In the genomic region with DNA sequence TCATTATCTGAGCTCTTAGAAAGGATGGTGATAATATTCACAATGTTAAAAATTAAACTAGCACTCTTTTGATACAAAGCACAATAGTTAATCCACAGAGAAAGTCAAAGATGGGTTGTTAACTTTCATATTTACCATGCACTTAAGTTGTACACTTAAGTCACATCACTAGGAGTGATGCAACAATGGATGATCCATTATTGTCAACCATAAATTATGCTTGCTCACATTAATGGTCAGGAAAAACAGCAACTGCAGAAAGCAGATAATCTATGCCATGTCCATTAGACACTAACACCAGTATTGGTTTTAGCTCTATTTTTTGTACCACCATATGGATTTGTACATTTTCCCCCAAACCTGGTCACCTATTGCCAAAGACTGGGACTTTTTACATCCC, we compare ENCODE assay signal across 1 cellular context.
A peak's percentile ranks its signal among the peaks of the same experiment; 100 is the strongest.
TF ChIP-seq lines count a peak whose summit lies in the region.

No MANE protein-coding gene starts in this region.

TF ChIP-seq in K562, 482 proteins besides CTCF, POLR2A, EP300 and RAD21 (continued from another document and continues in another):
- TF ChIP-seq, protein P1, sequence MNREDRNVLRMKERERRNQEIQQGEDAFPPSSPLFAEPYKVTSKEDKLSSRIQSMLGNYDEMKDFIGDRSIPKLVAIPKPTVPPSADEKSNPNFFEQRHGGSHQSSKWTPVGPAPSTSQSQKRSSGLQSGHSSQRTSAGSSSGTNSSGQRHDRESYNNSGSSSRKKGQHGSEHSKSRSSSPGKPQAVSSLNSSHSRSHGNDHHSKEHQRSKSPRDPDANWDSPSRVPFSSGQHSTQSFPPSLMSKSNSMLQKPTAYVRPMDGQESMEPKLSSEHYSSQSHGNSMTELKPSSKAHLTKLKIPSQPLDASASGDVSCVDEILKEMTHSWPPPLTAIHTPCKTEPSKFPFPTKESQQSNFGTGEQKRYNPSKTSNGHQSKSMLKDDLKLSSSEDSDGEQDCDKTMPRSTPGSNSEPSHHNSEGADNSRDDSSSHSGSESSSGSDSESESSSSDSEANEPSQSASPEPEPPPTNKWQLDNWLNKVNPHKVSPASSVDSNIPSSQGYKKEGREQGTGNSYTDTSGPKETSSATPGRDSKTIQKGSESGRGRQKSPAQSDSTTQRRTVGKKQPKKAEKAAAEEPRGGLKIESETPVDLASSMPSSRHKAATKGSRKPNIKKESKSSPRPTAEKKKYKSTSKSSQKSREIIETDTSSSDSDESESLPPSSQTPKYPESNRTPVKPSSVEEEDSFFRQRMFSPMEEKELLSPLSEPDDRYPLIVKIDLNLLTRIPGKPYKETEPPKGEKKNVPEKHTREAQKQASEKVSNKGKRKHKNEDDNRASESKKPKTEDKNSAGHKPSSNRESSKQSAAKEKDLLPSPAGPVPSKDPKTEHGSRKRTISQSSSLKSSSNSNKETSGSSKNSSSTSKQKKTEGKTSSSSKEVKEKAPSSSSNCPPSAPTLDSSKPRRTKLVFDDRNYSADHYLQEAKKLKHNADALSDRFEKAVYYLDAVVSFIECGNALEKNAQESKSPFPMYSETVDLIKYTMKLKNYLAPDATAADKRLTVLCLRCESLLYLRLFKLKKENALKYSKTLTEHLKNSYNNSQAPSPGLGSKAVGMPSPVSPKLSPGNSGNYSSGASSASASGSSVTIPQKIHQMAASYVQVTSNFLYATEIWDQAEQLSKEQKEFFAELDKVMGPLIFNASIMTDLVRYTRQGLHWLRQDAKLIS (CRISPR knock-in tag; IDR thresholded peaks at IDR 0.05): no peak
- no peak for TF ChIP-seq CSDE1 (IDR thresholded peaks at IDR 0.05)
- TF ChIP-seq MEF2D (tag; conservative IDR thresholded peaks at IDR 0.05; ENCODE audit: low read depth): no peak
- no peak for TF ChIP-seq PHF8 (IDR thresholded peaks at IDR 0.05; ENCODE audit: borderline replicate concordance, low read length)
- no peak for TF ChIP-seq HCFC1 (IDR thresholded peaks at IDR 0.05; ENCODE audit: low read depth, low read length)
- TF ChIP-seq TAF7 (tag; IDR thresholded peaks at IDR 0.05): no peak
- no peak for TF ChIP-seq CEBPG (CRISPR knock-in tag; IDR thresholded peaks at IDR 0.05)
- TF ChIP-seq CEBPG (tag; conservative IDR thresholded peaks at IDR 0.05 in 1 of 2, IDR thresholded peaks at IDR 0.05 in 1 of 2): peak in 1 of 2 experiments; percentile 91; a peak in 2 of 4 replicates
- TF ChIP-seq ZNF707 (CRISPR knock-in tag; conservative IDR thresholded peaks at IDR 0.05): no peak
- TF ChIP-seq, protein P2, sequence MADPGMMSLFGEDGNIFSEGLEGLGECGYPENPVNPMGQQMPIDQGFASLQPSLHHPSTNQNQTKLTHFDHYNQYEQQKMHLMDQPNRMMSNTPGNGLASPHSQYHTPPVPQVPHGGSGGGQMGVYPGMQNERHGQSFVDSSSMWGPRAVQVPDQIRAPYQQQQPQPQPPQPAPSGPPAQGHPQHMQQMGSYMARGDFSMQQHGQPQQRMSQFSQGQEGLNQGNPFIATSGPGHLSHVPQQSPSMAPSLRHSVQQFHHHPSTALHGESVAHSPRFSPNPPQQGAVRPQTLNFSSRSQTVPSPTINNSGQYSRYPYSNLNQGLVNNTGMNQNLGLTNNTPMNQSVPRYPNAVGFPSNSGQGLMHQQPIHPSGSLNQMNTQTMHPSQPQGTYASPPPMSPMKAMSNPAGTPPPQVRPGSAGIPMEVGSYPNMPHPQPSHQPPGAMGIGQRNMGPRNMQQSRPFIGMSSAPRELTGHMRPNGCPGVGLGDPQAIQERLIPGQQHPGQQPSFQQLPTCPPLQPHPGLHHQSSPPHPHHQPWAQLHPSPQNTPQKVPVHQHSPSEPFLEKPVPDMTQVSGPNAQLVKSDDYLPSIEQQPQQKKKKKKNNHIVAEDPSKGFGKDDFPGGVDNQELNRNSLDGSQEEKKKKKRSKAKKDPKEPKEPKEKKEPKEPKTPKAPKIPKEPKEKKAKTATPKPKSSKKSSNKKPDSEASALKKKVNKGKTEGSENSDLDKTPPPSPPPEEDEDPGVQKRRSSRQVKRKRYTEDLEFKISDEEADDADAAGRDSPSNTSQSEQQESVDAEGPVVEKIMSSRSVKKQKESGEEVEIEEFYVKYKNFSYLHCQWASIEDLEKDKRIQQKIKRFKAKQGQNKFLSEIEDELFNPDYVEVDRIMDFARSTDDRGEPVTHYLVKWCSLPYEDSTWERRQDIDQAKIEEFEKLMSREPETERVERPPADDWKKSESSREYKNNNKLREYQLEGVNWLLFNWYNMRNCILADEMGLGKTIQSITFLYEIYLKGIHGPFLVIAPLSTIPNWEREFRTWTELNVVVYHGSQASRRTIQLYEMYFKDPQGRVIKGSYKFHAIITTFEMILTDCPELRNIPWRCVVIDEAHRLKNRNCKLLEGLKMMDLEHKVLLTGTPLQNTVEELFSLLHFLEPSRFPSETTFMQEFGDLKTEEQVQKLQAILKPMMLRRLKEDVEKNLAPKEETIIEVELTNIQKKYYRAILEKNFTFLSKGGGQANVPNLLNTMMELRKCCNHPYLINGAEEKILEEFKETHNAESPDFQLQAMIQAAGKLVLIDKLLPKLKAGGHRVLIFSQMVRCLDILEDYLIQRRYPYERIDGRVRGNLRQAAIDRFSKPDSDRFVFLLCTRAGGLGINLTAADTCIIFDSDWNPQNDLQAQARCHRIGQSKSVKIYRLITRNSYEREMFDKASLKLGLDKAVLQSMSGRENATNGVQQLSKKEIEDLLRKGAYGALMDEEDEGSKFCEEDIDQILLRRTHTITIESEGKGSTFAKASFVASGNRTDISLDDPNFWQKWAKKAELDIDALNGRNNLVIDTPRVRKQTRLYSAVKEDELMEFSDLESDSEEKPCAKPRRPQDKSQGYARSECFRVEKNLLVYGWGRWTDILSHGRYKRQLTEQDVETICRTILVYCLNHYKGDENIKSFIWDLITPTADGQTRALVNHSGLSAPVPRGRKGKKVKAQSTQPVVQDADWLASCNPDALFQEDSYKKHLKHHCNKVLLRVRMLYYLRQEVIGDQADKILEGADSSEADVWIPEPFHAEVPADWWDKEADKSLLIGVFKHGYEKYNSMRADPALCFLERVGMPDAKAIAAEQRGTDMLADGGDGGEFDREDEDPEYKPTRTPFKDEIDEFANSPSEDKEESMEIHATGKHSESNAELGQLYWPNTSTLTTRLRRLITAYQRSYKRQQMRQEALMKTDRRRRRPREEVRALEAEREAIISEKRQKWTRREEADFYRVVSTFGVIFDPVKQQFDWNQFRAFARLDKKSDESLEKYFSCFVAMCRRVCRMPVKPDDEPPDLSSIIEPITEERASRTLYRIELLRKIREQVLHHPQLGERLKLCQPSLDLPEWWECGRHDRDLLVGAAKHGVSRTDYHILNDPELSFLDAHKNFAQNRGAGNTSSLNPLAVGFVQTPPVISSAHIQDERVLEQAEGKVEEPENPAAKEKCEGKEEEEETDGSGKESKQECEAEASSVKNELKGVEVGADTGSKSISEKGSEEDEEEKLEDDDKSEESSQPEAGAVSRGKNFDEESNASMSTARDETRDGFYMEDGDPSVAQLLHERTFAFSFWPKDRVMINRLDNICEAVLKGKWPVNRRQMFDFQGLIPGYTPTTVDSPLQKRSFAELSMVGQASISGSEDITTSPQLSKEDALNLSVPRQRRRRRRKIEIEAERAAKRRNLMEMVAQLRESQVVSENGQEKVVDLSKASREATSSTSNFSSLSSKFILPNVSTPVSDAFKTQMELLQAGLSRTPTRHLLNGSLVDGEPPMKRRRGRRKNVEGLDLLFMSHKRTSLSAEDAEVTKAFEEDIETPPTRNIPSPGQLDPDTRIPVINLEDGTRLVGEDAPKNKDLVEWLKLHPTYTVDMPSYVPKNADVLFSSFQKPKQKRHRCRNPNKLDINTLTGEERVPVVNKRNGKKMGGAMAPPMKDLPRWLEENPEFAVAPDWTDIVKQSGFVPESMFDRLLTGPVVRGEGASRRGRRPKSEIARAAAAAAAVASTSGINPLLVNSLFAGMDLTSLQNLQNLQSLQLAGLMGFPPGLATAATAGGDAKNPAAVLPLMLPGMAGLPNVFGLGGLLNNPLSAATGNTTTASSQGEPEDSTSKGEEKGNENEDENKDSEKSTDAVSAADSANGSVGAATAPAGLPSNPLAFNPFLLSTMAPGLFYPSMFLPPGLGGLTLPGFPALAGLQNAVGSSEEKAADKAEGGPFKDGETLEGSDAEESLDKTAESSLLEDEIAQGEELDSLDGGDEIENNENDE (IDR thresholded peaks at IDR 0.05; ENCODE audit: low read depth, low read length): no peak
- no peak for TF ChIP-seq ZNF146 (CRISPR knock-in tag; IDR thresholded peaks at IDR 0.05; ENCODE audit: unreplicated experiment)
- TF ChIP-seq MEIS2 (IDR thresholded peaks at IDR 0.05; ENCODE audit: partially characterized antibody): peak; percentile 85
- TF ChIP-seq RFX5 (IDR thresholded peaks at IDR 0.05; ENCODE audit: low read depth, low read length): no peak
- TF ChIP-seq CEBPB (tag; IDR thresholded peaks at IDR 0.05): peak; percentile 71
- no peak for TF ChIP-seq JUND (IDR thresholded peaks at IDR 0.05; ENCODE audit: borderline replicate concordance, low read depth, low read length)
- 0 out of 3 replicates have a peak, but pooled peaks have one; percentile 15 for TF ChIP-seq JUND (tag; IDR thresholded peaks at IDR 0.05; ENCODE audit: borderline replicate concordance, low read depth, low read length)
- TF ChIP-seq EHMT2 (IDR thresholded peaks at IDR 0.05): no peak
- TF ChIP-seq ARID1B (IDR thresholded peaks at IDR 0.05): peak; percentile 55
- TF ChIP-seq PTRF (tag; IDR thresholded peaks at IDR 0.05): no peak
- no peak for TF ChIP-seq SAP30 (IDR thresholded peaks at IDR 0.05; ENCODE audit: borderline replicate concordance, insufficient read depth, low read depth, low read length, poor library complexity, severe bottlenecking)
- TF ChIP-seq, protein P3, sequence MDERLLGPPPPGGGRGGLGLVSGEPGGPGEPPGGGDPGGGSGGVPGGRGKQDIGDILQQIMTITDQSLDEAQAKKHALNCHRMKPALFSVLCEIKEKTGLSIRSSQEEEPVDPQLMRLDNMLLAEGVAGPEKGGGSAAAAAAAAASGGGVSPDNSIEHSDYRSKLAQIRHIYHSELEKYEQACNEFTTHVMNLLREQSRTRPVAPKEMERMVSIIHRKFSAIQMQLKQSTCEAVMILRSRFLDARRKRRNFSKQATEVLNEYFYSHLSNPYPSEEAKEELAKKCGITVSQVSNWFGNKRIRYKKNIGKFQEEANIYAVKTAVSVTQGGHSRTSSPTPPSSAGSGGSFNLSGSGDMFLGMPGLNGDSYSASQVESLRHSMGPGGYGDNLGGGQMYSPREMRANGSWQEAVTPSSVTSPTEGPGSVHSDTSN (CRISPR knock-in tag; IDR thresholded peaks at IDR 0.05; ENCODE audit: low read depth): no peak
- TF ChIP-seq, protein P3 (tag; conservative IDR thresholded peaks at IDR 0.05; ENCODE audit: low read depth): peak; percentile 84
- TF ChIP-seq SIN3B (IDR thresholded peaks at IDR 0.05; ENCODE audit: low read depth): no peak
- no peak for TF ChIP-seq ZNF354B (CRISPR knock-in tag; IDR thresholded peaks at IDR 0.05)
- no peak for TF ChIP-seq ZNF764 (CRISPR knock-in tag; IDR thresholded peaks at IDR 0.05; ENCODE audit: low read depth)
- TF ChIP-seq HMG20B (CRISPR knock-in tag; IDR thresholded peaks at IDR 0.05): no peak
- TF ChIP-seq, protein P4, sequence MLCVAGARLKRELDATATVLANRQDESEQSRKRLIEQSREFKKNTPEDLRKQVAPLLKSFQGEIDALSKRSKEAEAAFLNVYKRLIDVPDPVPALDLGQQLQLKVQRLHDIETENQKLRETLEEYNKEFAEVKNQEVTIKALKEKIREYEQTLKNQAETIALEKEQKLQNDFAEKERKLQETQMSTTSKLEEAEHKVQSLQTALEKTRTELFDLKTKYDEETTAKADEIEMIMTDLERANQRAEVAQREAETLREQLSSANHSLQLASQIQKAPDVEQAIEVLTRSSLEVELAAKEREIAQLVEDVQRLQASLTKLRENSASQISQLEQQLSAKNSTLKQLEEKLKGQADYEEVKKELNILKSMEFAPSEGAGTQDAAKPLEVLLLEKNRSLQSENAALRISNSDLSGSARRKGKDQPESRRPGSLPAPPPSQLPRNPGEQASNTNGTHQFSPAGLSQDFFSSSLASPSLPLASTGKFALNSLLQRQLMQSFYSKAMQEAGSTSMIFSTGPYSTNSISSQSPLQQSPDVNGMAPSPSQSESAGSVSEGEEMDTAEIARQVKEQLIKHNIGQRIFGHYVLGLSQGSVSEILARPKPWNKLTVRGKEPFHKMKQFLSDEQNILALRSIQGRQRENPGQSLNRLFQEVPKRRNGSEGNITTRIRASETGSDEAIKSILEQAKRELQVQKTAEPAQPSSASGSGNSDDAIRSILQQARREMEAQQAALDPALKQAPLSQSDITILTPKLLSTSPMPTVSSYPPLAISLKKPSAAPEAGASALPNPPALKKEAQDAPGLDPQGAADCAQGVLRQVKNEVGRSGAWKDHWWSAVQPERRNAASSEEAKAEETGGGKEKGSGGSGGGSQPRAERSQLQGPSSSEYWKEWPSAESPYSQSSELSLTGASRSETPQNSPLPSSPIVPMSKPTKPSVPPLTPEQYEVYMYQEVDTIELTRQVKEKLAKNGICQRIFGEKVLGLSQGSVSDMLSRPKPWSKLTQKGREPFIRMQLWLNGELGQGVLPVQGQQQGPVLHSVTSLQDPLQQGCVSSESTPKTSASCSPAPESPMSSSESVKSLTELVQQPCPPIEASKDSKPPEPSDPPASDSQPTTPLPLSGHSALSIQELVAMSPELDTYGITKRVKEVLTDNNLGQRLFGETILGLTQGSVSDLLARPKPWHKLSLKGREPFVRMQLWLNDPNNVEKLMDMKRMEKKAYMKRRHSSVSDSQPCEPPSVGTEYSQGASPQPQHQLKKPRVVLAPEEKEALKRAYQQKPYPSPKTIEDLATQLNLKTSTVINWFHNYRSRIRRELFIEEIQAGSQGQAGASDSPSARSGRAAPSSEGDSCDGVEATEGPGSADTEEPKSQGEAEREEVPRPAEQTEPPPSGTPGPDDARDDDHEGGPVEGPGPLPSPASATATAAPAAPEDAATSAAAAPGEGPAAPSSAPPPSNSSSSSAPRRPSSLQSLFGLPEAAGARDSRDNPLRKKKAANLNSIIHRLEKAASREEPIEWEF (CRISPR knock-in tag; IDR thresholded peaks at IDR 0.05): no peak
- TF ChIP-seq, protein P5, sequence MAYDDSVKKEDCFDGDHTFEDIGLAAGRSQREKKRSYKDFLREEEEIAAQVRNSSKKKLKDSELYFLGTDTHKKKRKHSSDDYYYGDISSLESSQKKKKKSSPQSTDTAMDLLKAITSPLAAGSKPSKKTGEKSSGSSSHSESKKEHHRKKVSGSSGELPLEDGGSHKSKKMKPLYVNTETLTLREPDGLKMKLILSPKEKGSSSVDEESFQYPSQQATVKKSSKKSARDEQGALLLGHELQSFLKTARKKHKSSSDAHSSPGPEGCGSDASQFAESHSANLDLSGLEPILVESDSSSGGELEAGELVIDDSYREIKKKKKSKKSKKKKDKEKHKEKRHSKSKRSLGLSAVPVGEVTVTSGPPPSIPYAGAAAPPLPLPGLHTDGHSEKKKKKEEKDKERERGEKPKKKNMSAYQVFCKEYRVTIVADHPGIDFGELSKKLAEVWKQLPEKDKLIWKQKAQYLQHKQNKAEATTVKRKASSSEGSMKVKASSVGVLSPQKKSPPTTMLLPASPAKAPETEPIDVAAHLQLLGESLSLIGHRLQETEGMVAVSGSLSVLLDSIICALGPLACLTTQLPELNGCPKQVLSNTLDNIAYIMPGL (CRISPR knock-in tag; IDR thresholded peaks at IDR 0.05): no peak
